In the genomic region with DNA sequence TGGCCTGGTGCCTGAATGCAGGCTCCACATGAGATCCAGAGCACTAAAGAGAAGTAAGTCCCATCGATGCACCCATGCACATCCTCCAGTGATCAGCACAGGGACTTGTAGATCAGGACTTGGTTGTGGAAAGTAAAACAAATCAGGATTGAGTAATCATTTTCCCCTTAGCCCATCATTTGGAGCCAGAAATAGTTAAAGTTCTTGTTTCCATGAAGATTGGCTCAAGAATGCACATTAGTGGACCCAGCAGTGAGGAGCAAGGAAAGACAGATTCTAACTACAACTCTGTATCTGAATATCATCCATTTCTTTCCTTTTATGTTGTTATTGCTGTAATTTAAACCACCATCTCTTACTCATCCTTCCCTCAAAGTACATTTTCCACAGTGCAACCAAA, we compare ENCODE assay signal across 19 cellular contexts. TPM values are rescaled to one million over a fixed set of nuclear protein-coding genes. Genes with fewer than 3 reads are reported as not detected.
DNase-seq lines count a peak whose midpoint lies in the region; ATAC-seq, FAIRE-seq and TF ChIP-seq lines count a peak whose summit lies in the region.
"Had no signal": no experiment of that assay in that cellular context is flagged by ENCODE, and none has a peak within 500 bp of the region (broad histone marks: within the 10 kb centered on the region; RNA-seq: fewer than 3 reads in every experiment).

No MANE protein-coding gene starts in this region.

- H4K8ac ChIP-seq in trophoblast cell (ENCODE audit: low read depth, low read length), result no peak overlapping the region

- no peak overlapping the region for H3K23ac ChIP-seq in trophoblast cell (ENCODE audit: low read length)

- no peak overlapping the region for H3K14ac ChIP-seq in trophoblast cell (ENCODE audit: low read length)

- no peak overlapping the region for H3K4me3 Mint-ChIP-seq in activated T-cell treated with anti-CD3 and anti-CD28 coated beads, Interleukin-2, amount 50 U/mL, for 24 hours
- H3K4me3 Mint-ChIP-seq in stimulated activated naive CD8-positive, alpha-beta T cell treated with anti-CD3 and anti-CD28 coated beads, Interleukin-15, Interleukin-2, amounts not matched to agents 100 ng/mL and 50 ng/mL, for 24 hours, result no peak overlapping the region
- H3K4me3 Mint-ChIP-seq: CD4-positive, CD25-positive, alpha-beta regulatory T cell had no signal

- no peak overlapping the region for H2BK5ac ChIP-seq in trophoblast cell (ENCODE audit: low read depth, low read length, poor library complexity)

- WGBS in trophoblast cell (ENCODE audit: extremely low coverage, insufficient coverage, insufficient read length), result no CpG with 5 or more reads among the region's 1 CpG

- no peak for TF ChIP-seq CTCF in choroid plexus epithelial cell (conservative IDR thresholded peaks at IDR 0.05; ENCODE audit: low read depth, low read length)

- no peaks in the 10 kb centered on the region for H3K36me3 Mint-ChIP-seq in activated T-cell treated with anti-CD3 and anti-CD28 coated beads, Interleukin-2, amount 50 U/mL, for 24 hours (ENCODE audit: low read depth)
- H3K36me3 Mint-ChIP-seq in stimulated activated naive CD8-positive, alpha-beta T cell treated with anti-CD3 and anti-CD28 coated beads, Interleukin-15, Interleukin-2, amounts not matched to agents 100 ng/mL and 50 ng/mL, for 24 hours (ENCODE audit: low read depth), result no peaks in the 10 kb centered on the region
- H3K36me3 Mint-ChIP-seq: CD4-positive, CD25-positive, alpha-beta regulatory T cell had no signal

- H2AK5ac ChIP-seq in trophoblast cell (ENCODE audit: low read length), result no peak overlapping the region

- H2BK12ac ChIP-seq in trophoblast cell (ENCODE audit: low read length), result no peak overlapping the region

- H3K27me3 Mint-ChIP-seq in activated T-cell treated with anti-CD3 and anti-CD28 coated beads, Interleukin-2, amount 50 U/mL, for 24 hours, result peaks cover 3% of the 10 kb centered on the region
- H3K27me3 Mint-ChIP-seq in stimulated activated naive CD8-positive, alpha-beta T cell treated with anti-CD3 and anti-CD28 coated beads, Interleukin-15, Interleukin-2, amounts not matched to agents 100 ng/mL and 50 ng/mL, for 24 hours, result peaks cover 6% of the 10 kb centered on the region

- no peak overlapping the region for H3K18ac ChIP-seq in trophoblast cell (ENCODE audit: low read length)

- no peak overlapping the region for H4K12ac ChIP-seq in trophoblast cell (ENCODE audit: low read depth, low read length)

- H3K9me3 ChIP-seq in trophoblast cell (ENCODE audit: insufficient read depth, low read depth, low read length), result no peaks in the 10 kb centered on the region
- H3K9me3 ChIP-seq: A549, SJCRH30 had no signal

- peak; percentile 60 for FAIRE-seq in H54 (lab: Jason Lieb, UNC)
- FAIRE-seq: A549, G401.6, K562 had no signal

- no peak overlapping the region for H3K27ac ChIP-seq in trophoblast cell (ENCODE audit: low read depth, low read length)
- H3K27ac ChIP-seq: SJCRH30 had no signal

- no peak for DNase-seq in activated T-cell treated with anti-CD3 and anti-CD28 coated beads, Interleukin-2, amount 50 U/mL, for 24 hours
- DNase-seq in activated T-cell treated with anti-CD3 and anti-CD28 coated beads for 4 hours (no peak), H54 (ENCODE audit: insufficient read length, low spot score) (no peak), choroid plexus epithelial cell (ENCODE audit: low read depth) (peak; percentile 24), NCI-H2107 treated with DMSO at 0.1 percent for 48 hours (lab: John Stamatoyannopoulos, UW; ENCODE audit: unreplicated experiment) (no peak), trophoblast cell (no peak)
- DNase-seq: CD4-positive, CD25-positive, alpha-beta regulatory T cell; GOT3; NCI-H1092 treated with DMSO at 0.1 percent for 48 hours; NCI-H1694 treated with DMSO at 0.1 percent for 48 hours; NCI-H2171; NCI-H446 treated with DMSO at 0.1 percent for 48 hours; NCI-H748 treated with DMSO at 0.1 percent for 48 hours; SJCRH30 had no signal

- H3K9me3 Mint-ChIP-seq in activated T-cell treated with anti-CD3 and anti-CD28 coated beads, Interleukin-2, amount 50 U/mL, for 24 hours, result no peaks in the 10 kb centered on the region
- no peaks in the 10 kb centered on the region for H3K9me3 Mint-ChIP-seq in stimulated activated naive CD8-positive, alpha-beta T cell treated with anti-CD3 and anti-CD28 coated beads, Interleukin-15, Interleukin-2, amounts not matched to agents 100 ng/mL and 50 ng/mL, for 24 hours

- no peak overlapping the region for H3K9ac ChIP-seq in trophoblast cell (ENCODE audit: low read length)

- H3K4me1 Mint-ChIP-seq in activated T-cell treated with anti-CD3 and anti-CD28 coated beads, Interleukin-2, amount 50 U/mL, for 24 hours (ENCODE audit: low read depth), result peaks cover 23% of the 10 kb centered on the region
- peaks cover 23% of the 10 kb centered on the region for H3K4me1 Mint-ChIP-seq in stimulated activated naive CD8-positive, alpha-beta T cell treated with anti-CD3 and anti-CD28 coated beads, Interleukin-15, Interleukin-2, amounts not matched to agents 100 ng/mL and 50 ng/mL, for 24 hours (ENCODE audit: low read depth)
- H3K4me1 Mint-ChIP-seq: CD4-positive, CD25-positive, alpha-beta regulatory T cell had no signal

- H3K79me1 ChIP-seq in trophoblast cell (ENCODE audit: low read length), result no peaks in the 10 kb centered on the region

- H3K27me3 ChIP-seq in trophoblast cell (ENCODE audit: insufficient read depth, low read length), result no peaks in the 10 kb centered on the region
- H3K27me3 ChIP-seq: SJCRH30 had no signal

- no peak for ATAC-seq in GM18505 (IDR thresholded peaks at IDR 0.05; ENCODE audit: unreplicated experiment)
- ATAC-seq: K562 had no signal

- TF ChIP-seq POLR2A in H54 (IDR thresholded peaks at IDR 0.05; ENCODE audit: low read depth, low read length) (no peak), GM18505 (IDR thresholded peaks at IDR 0.05; ENCODE audit: borderline replicate concordance, extremely low read depth, insufficient read depth, insufficient read length) (no peak)

- no peak overlapping the region for H4K91ac ChIP-seq in trophoblast cell (ENCODE audit: low read depth, low read length)

- H2BK120ac ChIP-seq in trophoblast cell (ENCODE audit: insufficient read depth, low read length, poor library complexity), result no peak overlapping the region

- no peaks in the 10 kb centered on the region for H3K36me3 ChIP-seq in trophoblast cell (ENCODE audit: control insufficient read depth in 1 of 2, insufficient read depth in 2 of 2, low read length in 2 of 2)
- H3K36me3 ChIP-seq: SJCRH30 had no signal

- no peaks in the 10 kb centered on the region for H3K4me1 ChIP-seq in trophoblast cell (ENCODE audit: control insufficient read depth in 1 of 2, insufficient read depth in 2 of 2, low read length in 2 of 2)

- no peak overlapping the region for H3K4ac ChIP-seq in trophoblast cell (ENCODE audit: low read depth, low read length)

- H3K79me2 ChIP-seq in trophoblast cell (ENCODE audit: control insufficient read depth, insufficient read depth, low read length, poor library complexity), result no peaks in the 10 kb centered on the region

- no peak overlapping the region for H2AFZ ChIP-seq in trophoblast cell (ENCODE audit: insufficient read depth, low read length, poor library complexity)

- H3K4me2 ChIP-seq in trophoblast cell (ENCODE audit: low read length), result no peak overlapping the region

- H3K27ac Mint-ChIP-seq in activated T-cell treated with anti-CD3 and anti-CD28 coated beads, Interleukin-2, amount 50 U/mL, for 24 hours, result peak overlapping the region; percentile 10
- peak overlapping the region; percentile 37 for H3K27ac Mint-ChIP-seq in stimulated activated naive CD8-positive, alpha-beta T cell treated with anti-CD3 and anti-CD28 coated beads, Interleukin-15, Interleukin-2, amounts not matched to agents 100 ng/mL and 50 ng/mL, for 24 hours
- H3K27ac Mint-ChIP-seq: CD4-positive, CD25-positive, alpha-beta regulatory T cell had no signal

- H3K4me3 ChIP-seq in choroid plexus epithelial cell (ENCODE audit: low read depth, low read length), result no peak overlapping the region
- no peak overlapping the region for H3K4me3 ChIP-seq in trophoblast cell (ENCODE audit: low read depth, low read length)
- H3K4me3 ChIP-seq: A549, K562, SJCRH30 had no signal

RNA-seq across cellular contexts. Expression of a gene that starts 19.1 kb away (rescaled TPM):
- polyA plus RNA-seq in trophoblast cell (2013), result not detected in 2 replicates
- polyA plus RNA-seq: A549; CD4-positive, CD25-positive, alpha-beta regulatory T cell; K562 had no signal
